In the genomic region with DNA sequence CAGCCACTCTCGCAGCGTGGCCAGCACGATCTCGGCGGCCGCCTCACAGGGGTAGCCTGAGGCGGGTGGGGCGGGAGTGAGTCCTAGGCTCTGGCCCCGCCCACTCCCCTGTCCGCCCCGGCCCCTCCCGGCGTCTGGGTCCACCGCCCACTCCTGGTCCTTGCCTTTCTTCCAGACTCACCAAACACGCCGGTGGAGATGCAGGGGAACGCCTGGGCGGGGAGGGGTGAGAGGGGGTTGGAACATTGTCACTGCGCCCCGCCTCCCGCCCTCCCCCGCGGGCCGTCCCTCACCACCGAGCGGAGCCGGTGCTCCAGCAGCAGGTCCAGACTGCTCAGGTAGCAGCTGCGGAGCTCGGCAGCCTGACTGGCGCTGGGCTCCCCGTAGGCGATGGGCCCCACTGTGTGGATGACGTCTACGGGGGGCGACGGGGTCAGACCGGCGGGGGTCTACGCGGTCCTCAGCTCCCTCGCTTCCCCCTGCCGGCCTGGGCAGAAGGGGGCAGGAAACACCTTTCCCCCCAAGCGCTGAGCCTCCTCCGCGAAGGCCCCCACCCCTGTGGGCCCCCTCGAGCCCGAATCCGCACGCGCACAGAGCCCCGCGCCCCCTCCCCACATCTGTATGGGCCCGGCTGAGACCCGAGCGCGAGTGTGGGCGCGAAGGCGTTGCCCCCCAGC, we compare ENCODE assay signal across 8 cellular contexts. TPM values are rescaled to one million over a fixed set of nuclear protein-coding genes. Genes with fewer than 3 reads are reported as not detected.
A peak's percentile ranks its signal among the peaks of the same experiment; 100 is the strongest.
DNase-seq lines count a peak whose midpoint lies in the region; ATAC-seq and TF ChIP-seq lines count a peak whose summit lies in the region.

No MANE protein-coding gene starts in this region.

- peak overlapping the region in 8 of 10 donors; percentile 12 to 53 (median 49) for H3K4me3 ChIP-seq in heart right ventricle

- TF ChIP-seq CTCF in CD14-positive monocyte (IDR thresholded peaks at IDR 0.05) (no peak), heart right ventricle (IDR thresholded peaks at IDR 0.05) (no peak), progenitor cell of endocrine pancreas (IDR thresholded peaks at IDR 0.05; ENCODE audit: unreplicated experiment) (no peak)

- DNase-seq in CD14-positive monocyte (ENCODE audit: low spot score) (peak; percentile 60), NCI-H345 (lab: John Stamatoyannopoulos, UW) (peak; percentile 87), heart right ventricle (peak; percentile 48 to 55), progenitor cell of endocrine pancreas (ENCODE audit: low spot score, unreplicated experiment) (no peak), HK-2 (ENCODE audit: unreplicated experiment) (no peak), epidermal melanocyte (ENCODE audit: insufficient read length, low spot score) (no peak)
- peak; percentile 88 for DNase-seq in activated effector memory CD4-positive, alpha-beta T cell treated with anti-CD3 and anti-CD28 coated beads, Interleukin-2, amount 50 U/mL, for 16 hours
- DNase-seq in stimulated activated CD4-positive, alpha-beta T cell treated with anti-CD3 and anti-CD28 coated beads, Interleukin-12 subunit alpha, Interleukin-12 subunit beta, amount 100 ng/mL, for 48 hours (ENCODE audit: low read depth in 2 of 3, low spot score in 1 of 3), result peak; percentile 31 to 55 (median 46)

- H3K27me3 ChIP-seq in heart right ventricle, result peaks cover 0 to 51% (median 0%) of the 10 kb centered on the region in 7 donors

- peaks cover 35 to 40% of the 10 kb centered on the region in 2 donors for H3K36me3 Mint-ChIP-seq in CD14-positive monocyte
- H3K36me3 Mint-ChIP-seq in progenitor cell of endocrine pancreas (ENCODE audit: insufficient read depth), result peaks cover 21% of the 10 kb centered on the region

- peak overlapping the region; percentile 70 to 86 for H3K4me3 Mint-ChIP-seq in CD14-positive monocyte
- no peak overlapping the region for H3K4me3 Mint-ChIP-seq in progenitor cell of endocrine pancreas (ENCODE audit: low read depth)

- intact Hi-C loops in CD14-positive monocyte (cut with micrococcal nuclease), result loop anchor here (2.0 kb wide), 1 partner anchor 149 kb away; no protein-coding TSS in a partner anchor
- intact Hi-C loops in heart right ventricle (cut with DNase I), result loop anchor here in 8 of 10 donors (1.0 to 2.0 kb wide), 4 partner anchors 149 to 153 kb away; no protein-coding TSS in a partner anchor

- no peak overlapping the region for H3K27ac Mint-ChIP-seq in CD14-positive monocyte
- no peak overlapping the region for H3K27ac Mint-ChIP-seq in progenitor cell of endocrine pancreas

- no peaks in the 10 kb centered on the region for H3K9me3 ChIP-seq in heart right ventricle

- WGBS in heart right ventricle, 2 donors, result 19 to 21% methylated on average over 53 to 59 of the region's 59 CpGs

- peak; percentile 16 to 39 (median 28) for ATAC-seq in heart right ventricle

- peaks cover 0 to 10% (median 3%) of the 10 kb centered on the region in 7 donors for H3K9me3 Mint-ChIP-seq in CD14-positive monocyte
- H3K9me3 Mint-ChIP-seq in progenitor cell of endocrine pancreas (ENCODE audit: low read depth), result no peaks in the 10 kb centered on the region

- peaks cover 23 to 56% (median 38%) of the 10 kb centered on the region in 9 donors for H3K4me1 ChIP-seq in heart right ventricle

- no peak overlapping the region for H3K27ac ChIP-seq in heart right ventricle

- H3K36me3 ChIP-seq in heart right ventricle, result peaks cover 0 to 44% (median 21%) of the 10 kb centered on the region in 9 donors

- peaks cover 39 to 58% (median 49%) of the 10 kb centered on the region in 3 donors for H3K27me3 Mint-ChIP-seq in CD14-positive monocyte (ENCODE audit: low read depth in 3 of 3)
- peaks cover 30% of the 10 kb centered on the region for H3K27me3 Mint-ChIP-seq in progenitor cell of endocrine pancreas

- H3K4me1 Mint-ChIP-seq in CD14-positive monocyte, result peaks cover 40% of the 10 kb centered on the region
- peaks cover 1% of the 10 kb centered on the region for H3K4me1 Mint-ChIP-seq in progenitor cell of endocrine pancreas (ENCODE audit: low read depth)

RNA-seq across cellular contexts. Expression of a gene that starts 13.2 kb away (rescaled TPM):
- polyA plus RNA-seq in CD14-positive monocyte (100 to 1,000 TPM; 140 to 170 TPM), heart right ventricle (10 to 100 TPM; 34.9 to 87.0 TPM)
- total RNA-seq in heart right ventricle (10 to 100 TPM; 47.0 to 58.2 (median 49.8) TPM), progenitor cell of endocrine pancreas (122 and 124 TPM in 2 replicates)

RNA-seq across cellular contexts. Expression of a gene that starts 25.1 kb away (rescaled TPM):
- polyA plus RNA-seq in CD14-positive monocyte (100 to 1,000 TPM; 526 to 588 TPM), heart right ventricle (1,000 to 10,000 TPM; 1,312 to 2,481 TPM)
- total RNA-seq in heart right ventricle (1,000 to 10,000 TPM in 6 of 10 donors, 100 to 1,000 TPM in 4; 868 to 1,274 (median 1,041) TPM), progenitor cell of endocrine pancreas (205 and 221 TPM in 2 replicates)

RNA-seq across cellular contexts. Expression of a gene that starts 36.2 kb away (rescaled TPM):
- polyA plus RNA-seq in CD14-positive monocyte (not detected), heart right ventricle (under 1 TPM; 0.22 to 0.44 TPM)
- total RNA-seq in heart right ventricle (under 1 TPM; 0.17 to 0.83 (median 0.39) TPM), progenitor cell of endocrine pancreas (0.17 and 0.24 TPM in 2 replicates)

Comparison
In these comparisons a context has a peak if more than half of its experiments do, and no peak if none do; other contexts are left out.
1. DNase-seq: peak in CD14-positive monocyte (single experiment), NCI-H345 (single experiment), activated effector memory CD4-positive, alpha-beta T cell treated with anti-CD3 and anti-CD28 coated beads, Interleukin-2, amount 50 U/mL, for 16 hours (single experiment), heart right ventricle (2 of 2) and stimulated activated CD4-positive, alpha-beta T cell treated with anti-CD3 and anti-CD28 coated beads, Interleukin-12 subunit alpha, Interleukin-12 subunit beta, amount 100 ng/mL, for 48 hours (3 of 3); none in progenitor cell of endocrine pancreas (single experiment), HK-2 (single experiment) and epidermal melanocyte (single experiment).